In genomic region chr2:89767581-89768435, GRCh38 we compare ENCODE assay signal across 16 cellular contexts.
DNase-seq lines count a peak whose midpoint lies in the region; ATAC-seq and TF ChIP-seq lines count a peak whose summit lies in the region.
"Had no signal": no experiment of that assay in that cellular context is flagged by ENCODE, and none has a peak within 500 bp of the region (broad histone marks: within the 10 kb centered on the region; RNA-seq: fewer than 3 reads in every experiment).

No MANE protein-coding gene starts in this region.

- H3K4me1 ChIP-seq in body of pancreas (no peaks in the 10 kb centered on the region), left lung (no peaks in the 10 kb centered on the region), gastrocnemius medialis (no peaks in the 10 kb centered on the region)
- H3K4me1 ChIP-seq: BE2C, prostate gland had no signal

- ATAC-seq in body of pancreas (no peak), left lung (no peak), gastrocnemius medialis (no peak), HG03469 (IDR thresholded peaks at IDR 0.05; ENCODE audit: unreplicated experiment) (no peak)
- ATAC-seq: PC-3 had no signal

- H3K4me3 ChIP-seq in body of pancreas, result no peak overlapping the region
- H3K4me3 ChIP-seq in left lung, result no peak overlapping the region
- H3K4me3 ChIP-seq in gastrocnemius medialis, result peak overlapping the region in 3 of 4 donors; percentile 20 to 38 (median 24)
- H3K4me3 ChIP-seq: prostate gland had no signal

- H3K27me3 ChIP-seq in body of pancreas (peaks cover 0 to 5% of the 10 kb centered on the region in 2 donors), left lung (peaks cover 26 to 48% of the 10 kb centered on the region in 2 donors), gastrocnemius medialis (peaks cover 22 to 34% (median 24%) of the 10 kb centered on the region in 3 donors)

- H3K9me3 ChIP-seq in body of pancreas (peaks cover 0 to 10% (median 0%) of the 10 kb centered on the region in 3 donors), left lung (peaks cover 0 to 33% of the 10 kb centered on the region in 2 donors), gastrocnemius medialis (no peaks in the 10 kb centered on the region)
- H3K9me3 ChIP-seq: BE2C, prostate gland had no signal

- TF ChIP-seq CTCF in GM13976 (IDR thresholded peaks at IDR 0.05; ENCODE audit: borderline replicate concordance, control extremely low read depth, extremely low read depth, insufficient read depth, missing control alignments) (no peak), body of pancreas (IDR thresholded peaks at IDR 0.05) (no peak), left lung (IDR thresholded peaks at IDR 0.05) (no peak), gastrocnemius medialis (IDR thresholded peaks at IDR 0.05 in 4 of 5, conservative IDR thresholded peaks at IDR 0.05 in 1 of 5) (no peak)

- intact Hi-C loops in body of pancreas (cut with DNase I) (no loop called here), left lung (cut with DNase I) (no loop called here), gastrocnemius medialis (cut with DNase I; ENCODE audit: low total_unique reads) (no loop called here)

- TF ChIP-seq POLR2A in body of pancreas (IDR thresholded peaks at IDR 0.05) (no peak), gastrocnemius medialis (IDR thresholded peaks at IDR 0.05) (no peak)

- 8 to 10% methylated on average over 55 to 59 of the region's 59 CpGs for WGBS in body of pancreas, 2 donors

- H3K36me3 ChIP-seq in body of pancreas (replicated peaks in 1 of 2; ENCODE audit: insufficient read depth in 1 of 2, low read depth in 2 of 2), result no peaks in the 10 kb centered on the region
- H3K36me3 ChIP-seq in left lung, result no peaks in the 10 kb centered on the region
- no peaks in the 10 kb centered on the region for H3K36me3 ChIP-seq in gastrocnemius medialis
- H3K36me3 ChIP-seq: BE2C, prostate gland had no signal

- H3K27ac ChIP-seq in body of pancreas (no peak overlapping the region), left lung (no peak overlapping the region), gastrocnemius medialis (no peak overlapping the region)
- H3K27ac ChIP-seq: prostate gland had no signal

- DNase-seq in GM13976 (ENCODE audit: low spot score) (peak; percentile 8), body of pancreas (peak in 3 of 4 donors; percentile 9 to 36 (median 11)), left lung (peak; percentile 28 to 79), gastrocnemius medialis (no peak), glomerular visceral epithelial cell (ENCODE audit: extremely low spot score) (no peak), A172 (ENCODE audit: low spot score) (no peak), G401 (ENCODE audit: low spot score) (no peak)
- DNase-seq: activated CD4-positive, alpha-beta T cell treated with anti-CD3 and anti-CD28 coated beads for 4 hours; BE2C; dermis blood vessel endothelial cell; glutamatergic neuron; KBM-7; PC-3; stimulated activated CD4-positive, alpha-beta T cell treated with anti-CD3 and anti-CD28 coated beads, Interleukin-15, amount 100 ng/mL, for 24 hours had no signal

- in situ Hi-C loops in GM13976 (cut with MboI; ENCODE audit: low sequenced_read_pairs, unreplicated experiment) (no loop called here), gastrocnemius medialis (cut with MboI; ENCODE audit: low sequenced_read_pairs in 4 of 4) (no loop called here), G401 (cut with HindIII; ENCODE audit: low sequenced_read_pairs) (no loop called here)

Comparison
In these comparisons a context has a peak if more than half of its experiments do, and no peak if none do; other contexts are left out.
1. DNase-seq: peak in GM13976 (single experiment), body of pancreas (3 of 4) and left lung (2 of 2); none in gastrocnemius medialis (0 of 2), glomerular visceral epithelial cell (single experiment), A172 (single experiment) and G401 (single experiment).
2. H3K4me3 ChIP-seq: peak in gastrocnemius medialis (3 of 4); none in body of pancreas (0 of 2) and left lung (0 of 2).